In the genomic region with DNA sequence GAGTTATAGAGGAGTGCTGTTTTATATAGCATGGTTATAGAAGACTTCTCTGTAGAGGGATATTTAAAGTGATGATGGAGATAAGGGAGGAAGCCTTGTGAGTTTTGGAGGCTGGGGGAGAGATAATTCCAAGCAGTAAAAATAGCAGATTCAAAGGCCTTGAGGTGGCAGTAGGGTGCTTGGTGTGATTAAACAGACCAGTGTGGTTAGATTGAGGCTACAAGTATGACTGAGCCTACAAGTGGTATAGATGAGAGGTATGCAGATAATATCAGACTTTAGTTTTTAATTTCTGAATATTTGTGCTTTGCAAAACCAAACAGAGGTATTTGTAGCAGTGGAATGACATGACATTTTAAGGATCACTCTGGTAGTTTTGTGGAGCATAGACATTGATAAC, we compare ENCODE assay signal across 23 cellular contexts. TPM values are rescaled to one million over a fixed set of nuclear protein-coding genes. Genes with fewer than 3 reads are reported as not detected.
A peak's percentile ranks its signal among the peaks of the same experiment; 100 is the strongest.
DNase-seq lines count a peak whose midpoint lies in the region; ATAC-seq, FAIRE-seq and TF ChIP-seq lines count a peak whose summit lies in the region.
"Had no signal": no experiment of that assay in that cellular context is flagged by ENCODE, and none has a peak within 500 bp of the region (broad histone marks: within the 10 kb centered on the region; RNA-seq: fewer than 3 reads in every experiment).

No MANE protein-coding gene starts in this region.

- no peaks in the 10 kb centered on the region for H3K27me3 ChIP-seq in GM06990 (replicated peaks; ENCODE audit: control insufficient read depth, insufficient read depth, low read length)
- H3K27me3 ChIP-seq in GM12878 (replicated peaks in 1 of 2; ENCODE audit: control insufficient read depth in 2 of 2, insufficient read depth in 2 of 2, low read length in 1 of 2) = no peaks in the 10 kb centered on the region
- H3K27me3 ChIP-seq in ovary = no peaks in the 10 kb centered on the region
- H3K27me3 ChIP-seq: left lung, vagina had no signal

- H3K4me1 ChIP-seq in GM12878 (ENCODE audit: control insufficient read depth, insufficient read depth, low read length) = no peaks in the 10 kb centered on the region
- no peaks in the 10 kb centered on the region for H3K4me1 ChIP-seq in ovary (ENCODE audit: insufficient read depth)
- H3K4me1 ChIP-seq: left lung, vagina had no signal

- no peaks in the 10 kb centered on the region for H3K9me3 Mint-ChIP-seq in activated T-helper 1 cell treated with anti-CD3 and anti-CD28 coated beads, Interleukin-12 subunit alpha, Interleukin-12 subunit beta, Interleukin-2, Interleukin-4 antibody, amounts not matched to agents 30 ng/mL and 10 ng/mL and 1 ng/mL, durations not matched to agents 14 hours and 24 hours and 36 hours
- H3K9me3 Mint-ChIP-seq: naive thymus-derived CD8-positive, alpha-beta T cell; stimulated activated naive B cell treated with anti-CD40 and anti-IgM and Interleukin-4, amounts not matched to agents 10 μg/mL and 1 μg/mL and 100 μg/mL, for 72 hours had no signal

- intact Hi-C loops in GM12878 (cut with micrococcal nuclease; ENCODE audit: unreplicated experiment) = no loop called here
- intact Hi-C loops in ovary (cut with DNase I) = no loop called here
- intact Hi-C loops in activated T-helper 1 cell treated with anti-CD3 and anti-CD28 coated beads, Interleukin-12 subunit alpha, Interleukin-12 subunit beta, Interleukin-2, Interleukin-4 antibody, amounts not matched to agents 30 ng/mL and 10 ng/mL and 1 ng/mL, durations not matched to agents 14 hours and 24 hours and 36 hours (cut with micrococcal nuclease) = loop anchor here (1.0 to 5.0 kb wide), 3 partner anchors 46 to 112 kb away; a partner anchor contains a TSS

- no peak overlapping the region for H3K4me3 Mint-ChIP-seq in activated T-helper 1 cell treated with anti-CD3 and anti-CD28 coated beads, Interleukin-12 subunit alpha, Interleukin-12 subunit beta, Interleukin-2, Interleukin-4 antibody, amounts not matched to agents 30 ng/mL and 10 ng/mL and 1 ng/mL, durations not matched to agents 14 hours and 24 hours and 36 hours
- H3K4me3 Mint-ChIP-seq: naive thymus-derived CD8-positive, alpha-beta T cell; stimulated activated naive B cell treated with anti-CD40 and anti-IgM and Interleukin-4, amounts not matched to agents 10 μg/mL and 1 μg/mL and 100 μg/mL, for 72 hours had no signal

- peaks cover 8% of the 10 kb centered on the region for H3K4me1 Mint-ChIP-seq in activated T-helper 1 cell treated with anti-CD3 and anti-CD28 coated beads, Interleukin-12 subunit alpha, Interleukin-12 subunit beta, Interleukin-2, Interleukin-4 antibody, amounts not matched to agents 30 ng/mL and 10 ng/mL and 1 ng/mL, durations not matched to agents 14 hours and 24 hours and 36 hours (ENCODE audit: low read depth)
- H3K4me1 Mint-ChIP-seq: naive thymus-derived CD8-positive, alpha-beta T cell; stimulated activated naive B cell treated with anti-CD40 and anti-IgM and Interleukin-4, amounts not matched to agents 10 μg/mL and 1 μg/mL and 100 μg/mL, for 72 hours had no signal

- no peaks in the 10 kb centered on the region for H3K79me2 ChIP-seq in GM12878 (ENCODE audit: control insufficient read depth, insufficient read depth, low read length)

- H2AFZ ChIP-seq in GM12878 (ENCODE audit: control insufficient read depth, low read depth, low read length) = no peak overlapping the region

- H3K27ac Mint-ChIP-seq in activated T-helper 1 cell treated with anti-CD3 and anti-CD28 coated beads, Interleukin-12 subunit alpha, Interleukin-12 subunit beta, Interleukin-2, Interleukin-4 antibody, amounts not matched to agents 30 ng/mL and 10 ng/mL and 1 ng/mL, durations not matched to agents 14 hours and 24 hours and 36 hours = no peak overlapping the region
- H3K27ac Mint-ChIP-seq: stimulated activated naive B cell treated with anti-CD40 and anti-IgM and Interleukin-4, amounts not matched to agents 10 μg/mL and 1 μg/mL and 100 μg/mL, for 72 hours had no signal

- ATAC-seq in GM19043 (IDR thresholded peaks at IDR 0.05; ENCODE audit: low read depth, unreplicated experiment) (peak; percentile 61), HG03521 (IDR thresholded peaks at IDR 0.05; ENCODE audit: unreplicated experiment) (peak; percentile 46), GM12878 (peak; percentile 72), HG03045 (IDR thresholded peaks at IDR 0.05; ENCODE audit: unreplicated experiment) (no peak)
- ATAC-seq: left lung; naive thymus-derived CD8-positive, alpha-beta T cell; stimulated activated naive B cell treated with anti-CD40 and anti-IgM and Interleukin-4, amounts not matched to agents 10 μg/mL and 1 μg/mL and 100 μg/mL, for 72 hours had no signal

- POLR2A ChIA-PET in GM12878 (lab: Charles Lee) = no interaction called here

- SMC1A ChIA-PET in GM12878 (lab: Charles Lee; ENCODE audit: uncharacterized antibody, unreplicated experiment) = no interaction called here

- TF ChIP-seq CTCF in GM06990 (IDR thresholded peaks at IDR 0.05; ENCODE audit: insufficient read depth, low read length, poor library complexity, severe bottlenecking) = peak; percentile 12
- peak in 1 of 3 experiments; percentile 39; a peak in 2 of 6 replicates for TF ChIP-seq CTCF in GM12878 (IDR thresholded peaks at IDR 0.05 in 2 of 3, conservative IDR thresholded peaks at IDR 0.05 in 1 of 3; ENCODE audit: control insufficient read depth in 2 of 3, extremely low read depth in 1 of 3, insufficient read depth in 1 of 3, low read depth in 3 of 3, low read length in 3 of 3)
- no peak for TF ChIP-seq CTCF in ovary (IDR thresholded peaks at IDR 0.05)

- H3K4me3 ChIP-seq in GM06990 (replicated peaks; ENCODE audit: low read depth, low read length) (no peak overlapping the region), GM12878 (no peak overlapping the region), ovary (no peak overlapping the region)
- H3K4me3 ChIP-seq: left lung, vagina had no signal

- CTCF ChIA-PET in GM12878 (lab: Yijun Ruan, JAX) = no interaction called here

- FAIRE-seq in GM12878 (lab: Jason Lieb, UNC) = no peak
- FAIRE-seq: colon, H54 had no signal

- H3K27me3 Mint-ChIP-seq in activated T-helper 1 cell treated with anti-CD3 and anti-CD28 coated beads, Interleukin-12 subunit alpha, Interleukin-12 subunit beta, Interleukin-2, Interleukin-4 antibody, amounts not matched to agents 30 ng/mL and 10 ng/mL and 1 ng/mL, durations not matched to agents 14 hours and 24 hours and 36 hours (ENCODE audit: insufficient read depth) = no peaks in the 10 kb centered on the region
- H3K27me3 Mint-ChIP-seq: naive thymus-derived CD8-positive, alpha-beta T cell; stimulated activated naive B cell treated with anti-CD40 and anti-IgM and Interleukin-4, amounts not matched to agents 10 μg/mL and 1 μg/mL and 100 μg/mL, for 72 hours had no signal

- peaks cover 6% of the 10 kb centered on the region for H3K36me3 Mint-ChIP-seq in activated T-helper 1 cell treated with anti-CD3 and anti-CD28 coated beads, Interleukin-12 subunit alpha, Interleukin-12 subunit beta, Interleukin-2, Interleukin-4 antibody, amounts not matched to agents 30 ng/mL and 10 ng/mL and 1 ng/mL, durations not matched to agents 14 hours and 24 hours and 36 hours (ENCODE audit: low read depth)

- no peaks in the 10 kb centered on the region for H4K20me1 ChIP-seq in GM12878 (ENCODE audit: control insufficient read depth, insufficient read depth)

- BruUV-seq in GM12878 (replicated peaks; lab: Mats Ljungman, UMichigan) = TSS peak; percentile 41

- RAD21 ChIA-PET in GM12878 (lab: Charles Lee; ENCODE audit: unreplicated experiment) = no interaction called here

- no peak for TF ChIP-seq EP300 in GM12878 (IDR thresholded peaks at IDR 0.05; ENCODE audit: borderline replicate concordance in 1 of 2, control insufficient read depth in 1 of 2, low read depth in 2 of 2, low read length in 2 of 2)
- no peak for TF ChIP-seq EP300 in ovary (IDR thresholded peaks at IDR 0.05)

- H3K36me3 ChIP-seq in GM06990 (ENCODE audit: control insufficient read depth, insufficient read depth, low read length) (no peaks in the 10 kb centered on the region; the same call in 1 of the 2 replicates), GM12878 (ENCODE audit: control insufficient read depth in 2 of 2, insufficient read depth in 2 of 2, low read length in 1 of 2) (peaks cover 0 to 2% of the 10 kb centered on the region in 2 experiments; a peak in 1 of 4 replicates), ovary (no peaks in the 10 kb centered on the region)
- H3K36me3 ChIP-seq: left lung, vagina had no signal

- no peak for TF ChIP-seq POLR2A in GM12878 (IDR thresholded peaks at IDR 0.05; ENCODE audit: low read depth, low read length)
- no peak for TF ChIP-seq POLR2A in ovary (IDR thresholded peaks at IDR 0.05)

- H3K27ac ChIP-seq in GM12878 (ENCODE audit: control insufficient read depth, insufficient read depth) (no peak overlapping the region), ovary (no peak overlapping the region)
- H3K27ac ChIP-seq: left lung, RWPE1, vagina had no signal

- H3K9me3 ChIP-seq in GM12878 (replicated peaks; ENCODE audit: control insufficient read depth, insufficient read depth, low read length) (no peaks in the 10 kb centered on the region), ovary (no peaks in the 10 kb centered on the region)
- H3K9me3 ChIP-seq: left lung, vagina had no signal

- H3K9ac ChIP-seq in GM12878 (ENCODE audit: control insufficient read depth, insufficient read depth, low read length) = no peak overlapping the region

- DNase-seq in GM06990 (ENCODE audit: extremely low read depth, insufficient read length) (no peak), GM12878 (ENCODE audit: low read depth, low spot score) (no peak), NCI-H1092 (lab: John Stamatoyannopoulos, UW) (no peak), ovary (no peak)
- no peak for DNase-seq in activated T-helper 1 cell treated with anti-CD3 and anti-CD28 coated beads, Interleukin-12 subunit alpha, Interleukin-12 subunit beta, Interleukin-2, Interleukin-4 antibody, amounts not matched to agents 30 ng/mL and 10 ng/mL and 1 ng/mL, durations not matched to agents 14 hours and 24 hours and 36 hours (ENCODE audit: low spot score)
- DNase-seq: AML-193; erythroblast; hippocampal formation; KG1; left lung; naive thymus-derived CD8-positive, alpha-beta T cell; NCI-H1436 treated with DMSO at 0.1 percent for 48 hours; NCI-H524; retina; stimulated activated CD4-positive, alpha-beta T cell treated with anti-CD3 and anti-CD28 coated beads, Interleukin-4, amount 100 ng/mL, for 1 hour; stimulated activated naive B cell treated with anti-CD40 and anti-IgM and Interleukin-4, amounts not matched to agents 10 μg/mL and 1 μg/mL and 100 μg/mL, for 72 hours had no signal

- in situ Hi-C loops in GM12878 (cut with MboI) = no loop called here

- TF ChIP-seq RAD21 in GM12878 (IDR thresholded peaks at IDR 0.05; ENCODE audit: insufficient read depth, low read depth, low read length) = peak; percentile 43; the same call in 1 of the 2 replicates

- H3K4me2 ChIP-seq in GM12878 (ENCODE audit: control insufficient read depth, insufficient read depth) = no peak overlapping the region

RNA-seq across cellular contexts. Expression of a gene that starts 20.3 kb away (rescaled TPM):
- total RNA-seq in GM12878 (2013; cell fraction: nucleolus; rRNA removed) = 61.2 and 63.0 TPM in 2 replicates
- 10.2 and 12.0 TPM in 2 replicates for total RNA-seq in GM12878 (2014; rRNA removed)
- total RNA-seq in GM12878 (2014; rRNA removed; fragmentation: Illumina TruSeq; extraction: Trizol) = 14.3 and 14.6 TPM in 2 replicates
- 11.4 and 13.0 TPM in 2 replicates for total RNA-seq in GM12878 (2021)
- 1.2 TPM for polyA plus RNA-seq in GM12878 (2011; ENCODE audit: low read depth)
- 9.8 and 17.1 TPM in 2 replicates for polyA plus RNA-seq in GM12878 (2011; rRNA removed)
- polyA plus RNA-seq in GM12878 (2011; cell fraction: cytosol; rRNA removed) = 3.6 and 4.1 TPM in 2 replicates
- 10.2 and 10.4 TPM in 2 replicates for polyA plus RNA-seq in GM12878 (2011; cell fraction: nucleus; rRNA removed)
- polyA plus RNA-seq in GM12878 (2012) = 3.0 and 4.4 TPM in 2 replicates
- 7.9 and 8.7 TPM in 2 replicates for polyA plus RNA-seq in GM12878 (2014; fragmentation: Illumina TruSeq; extraction: Trizol)
- 1 to 10 TPM; 6.4 to 7.7 TPM for polyA plus RNA-seq in GM12878 (2014; fragmentation: Nextera tagmentation; extraction: Ambion mirVana)
- polyA plus RNA-seq in GM12878 (2014; rRNA removed) = 7.8 and 9.7 TPM in 2 replicates
- 10 to 100 TPM; 14.0 to 17.6 TPM for polyA plus RNA-seq in GM12878 (2016; fragmentation: Nextera tagmentation; extraction: Ambion mirVana)
- polyA minus RNA-seq in GM12878 (2011; rRNA and poly(A)+ RNA removed) = 13.5 and 17.3 TPM in 2 replicates
- polyA minus RNA-seq in GM12878 (2011; cell fraction: cytosol; rRNA and poly(A)+ RNA removed) = 4.4 and 10.5 TPM in 2 replicates
- polyA minus RNA-seq in GM12878 (2011; cell fraction: nucleus; rRNA and poly(A)+ RNA removed) = 23.2 and 37.9 TPM in 2 replicates
- 1 to 10 TPM; 4.4 to 9.1 (median 6.2) TPM for total RNA-seq in ovary
- 1 to 10 TPM; 2.4 to 3.0 TPM for polyA plus RNA-seq in ovary
- 15.8 and 18.3 TPM in 2 replicates for total RNA-seq in activated T-helper 1 cell treated with anti-CD3 and anti-CD28 coated beads, Interleukin-12 subunit alpha, Interleukin-12 subunit beta, Interleukin-2, Interleukin-4 antibody, amounts not matched to agents 30 ng/mL and 10 ng/mL and 1 ng/mL, durations not matched to agents 14 hours and 24 hours and 36 hours

RNA-seq across cellular contexts. Expression of a gene that starts 21.8 kb away (rescaled TPM):
- 35.3 and 37.9 TPM in 2 replicates for total RNA-seq in GM12878 (2013; cell fraction: nucleolus; rRNA removed)
- total RNA-seq in GM12878 (2014; rRNA removed) = 65.4 and 67.2 TPM in 2 replicates
- total RNA-seq in GM12878 (2014; rRNA removed; fragmentation: Illumina TruSeq; extraction: Trizol) = 71.0 and 75.9 TPM in 2 replicates
- total RNA-seq in GM12878 (2021) = 78.7 and 82.0 TPM in 2 replicates
- polyA plus RNA-seq in GM12878 (2011; ENCODE audit: low read depth) = 45.4 TPM
- polyA plus RNA-seq in GM12878 (2011; rRNA removed) = 83.1 and 148 TPM in 2 replicates
- polyA plus RNA-seq in GM12878 (2011; cell fraction: cytosol; rRNA removed) = 15.9 and 20.3 TPM in 2 replicates
- polyA plus RNA-seq in GM12878 (2011; cell fraction: nucleus; rRNA removed) = 26.9 and 39.0 TPM in 2 replicates
- 66.7 and 69.1 TPM in 2 replicates for polyA plus RNA-seq in GM12878 (2012)
- polyA plus RNA-seq in GM12878 (2014; fragmentation: Illumina TruSeq; extraction: Trizol) = 141 and 149 TPM in 2 replicates
- 100 to 1,000 TPM; 148 to 169 TPM for polyA plus RNA-seq in GM12878 (2014; fragmentation: Nextera tagmentation; extraction: Ambion mirVana)
- polyA plus RNA-seq in GM12878 (2014; rRNA removed) = 87.9 and 116 TPM in 2 replicates
- polyA plus RNA-seq in GM12878 (2016; fragmentation: Nextera tagmentation; extraction: Ambion mirVana) = 100 to 1,000 TPM; 205 to 218 TPM
- 6.6 and 10.6 TPM in 2 replicates for polyA minus RNA-seq in GM12878 (2011; rRNA and poly(A)+ RNA removed)
- 4.7 and 7.4 TPM in 2 replicates for polyA minus RNA-seq in GM12878 (2011; cell fraction: cytosol; rRNA and poly(A)+ RNA removed)
- polyA minus RNA-seq in GM12878 (2011; cell fraction: nucleus; rRNA and poly(A)+ RNA removed) = 9.2 and 14.8 TPM in 2 replicates
- total RNA-seq in ovary = 10 to 100 TPM; 38.3 to 50.8 (median 43.5) TPM
- polyA plus RNA-seq in ovary = 10 to 100 TPM; 41.5 to 65.9 TPM
- total RNA-seq in activated T-helper 1 cell treated with anti-CD3 and anti-CD28 coated beads, Interleukin-12 subunit alpha, Interleukin-12 subunit beta, Interleukin-2, Interleukin-4 antibody, amounts not matched to agents 30 ng/mL and 10 ng/mL and 1 ng/mL, durations not matched to agents 14 hours and 24 hours and 36 hours = 58.0 and 59.3 TPM in 2 replicates
